ENCODE assay signal across 9 cellular contexts in genomic region chr2:190791347-190791982, GRCh38.
DNase-seq lines count a peak whose midpoint lies in the region; ATAC-seq and TF ChIP-seq lines count a peak whose summit lies in the region.
"Had no signal": no experiment of that assay in that cellular context is flagged by ENCODE, and none has a peak within 500 bp of the region (broad histone marks: within the 10 kb centered on the region; RNA-seq: fewer than 3 reads in every experiment).

No MANE protein-coding gene starts in this region.

- H3K9me3 ChIP-seq in breast epithelium (no peaks in the 10 kb centered on the region), lower lobe of right lung (no peaks in the 10 kb centered on the region), thoracic aorta (no peaks in the 10 kb centered on the region), colonic mucosa (no peaks in the 10 kb centered on the region)

- no peak for TF ChIP-seq CTCF in breast epithelium (IDR thresholded peaks at IDR 0.05)
- TF ChIP-seq CTCF in lower lobe of right lung (IDR thresholded peaks at IDR 0.05): no peak
- no peak for TF ChIP-seq CTCF in thoracic aorta (IDR thresholded peaks at IDR 0.05)
- no peak for TF ChIP-seq CTCF in colonic mucosa (IDR thresholded peaks at IDR 0.05)

- H3K27ac ChIP-seq in breast epithelium (peak overlapping the region; percentile 18 to 48), lower lobe of right lung (no peak overlapping the region), thoracic aorta (no peak overlapping the region), colonic mucosa (no peak overlapping the region)
- H3K27ac ChIP-seq: cardiac muscle cell had no signal

- H3K36me3 ChIP-seq in breast epithelium: no peaks in the 10 kb centered on the region
- H3K36me3 ChIP-seq in lower lobe of right lung: no peaks in the 10 kb centered on the region
- H3K36me3 ChIP-seq in thoracic aorta: no peaks in the 10 kb centered on the region
- H3K36me3 ChIP-seq in colonic mucosa: no peaks in the 10 kb centered on the region
- H3K36me3 ChIP-seq: cardiac muscle cell had no signal

- H3K4me1 ChIP-seq in breast epithelium: no peaks in the 10 kb centered on the region
- peaks cover 30% of the 10 kb centered on the region for H3K4me1 ChIP-seq in lower lobe of right lung
- peaks cover 8 to 13% of the 10 kb centered on the region in 2 donors for H3K4me1 ChIP-seq in thoracic aorta (ENCODE audit: control insufficient read depth in 1 of 2, low read depth in 2 of 2)
- no peaks in the 10 kb centered on the region for H3K4me1 ChIP-seq in colonic mucosa

- intact Hi-C loops in breast epithelium (cut with DNase I; ENCODE audit: low total_unique reads) (no loop called here), lower lobe of right lung (cut with DNase I) (no loop called here), colonic mucosa (cut with DNase I) (no loop called here)

- peak; percentile 70 to 83 for ATAC-seq in lower lobe of right lung
- ATAC-seq in thoracic aorta (ENCODE audit: insufficient number of reproducible peaks, low FRiP score, low read depth): peak; percentile 42

- peak; percentile 75 for DNase-seq in CD1c-positive myeloid dendritic cell (ENCODE audit: extremely low spot score)
- peak; percentile 17 for DNase-seq in NCI-H446 treated with DMSO at 0.1 percent for 48 hours (lab: John Stamatoyannopoulos, UW)
- peak in 1 of 2 donors; percentile 39 for DNase-seq in breast epithelium (ENCODE audit: low spot score in 2 of 2)
- DNase-seq in lower lobe of right lung: no peak
- DNase-seq in thoracic aorta (ENCODE audit: low spot score): peak; percentile 13
- no peak for DNase-seq in NCI-H146 treated with DMSO at 0.1 percent for 48 hours (lab: John Stamatoyannopoulos, UW; ENCODE audit: unreplicated experiment)
- no peak for DNase-seq in SKM-1 (lab: John Stamatoyannopoulos, UW; ENCODE audit: unreplicated experiment)
- DNase-seq in colonic mucosa: no peak

- H3K27me3 ChIP-seq in breast epithelium: no peaks in the 10 kb centered on the region
- H3K27me3 ChIP-seq in lower lobe of right lung (ENCODE audit: low read depth): no peaks in the 10 kb centered on the region
- H3K27me3 ChIP-seq in thoracic aorta (replicated peaks; ENCODE audit: insufficient read depth): no peaks in the 10 kb centered on the region
- H3K27me3 ChIP-seq in colonic mucosa: no peaks in the 10 kb centered on the region
- H3K27me3 ChIP-seq: cardiac muscle cell had no signal

- H3K9ac ChIP-seq in colonic mucosa (ENCODE audit: low read depth in 2 of 2, low read length in 2 of 2): no peak overlapping the region

- no peak for TF ChIP-seq POLR2A in breast epithelium (IDR thresholded peaks at IDR 0.05)

- H3K4me3 ChIP-seq in breast epithelium (peak overlapping the region in 2 of 3 donors; percentile 11 to 36), lower lobe of right lung (no peak overlapping the region), thoracic aorta (no peak overlapping the region), colonic mucosa (no peak overlapping the region)
- H3K4me3 ChIP-seq: cardiac muscle cell had no signal

Comparison
In these comparisons a context has a peak if more than half of its experiments do, and no peak if none do; other contexts are left out.
1. DNase-seq: peak in CD1c-positive myeloid dendritic cell (single experiment), NCI-H446 treated with DMSO at 0.1 percent for 48 hours (single experiment) and thoracic aorta (single experiment); none in lower lobe of right lung (single experiment), NCI-H146 treated with DMSO at 0.1 percent for 48 hours (single experiment), SKM-1 (single experiment) and colonic mucosa (single experiment).
2. H3K27ac ChIP-seq: peak in breast epithelium (2 of 2); none in lower lobe of right lung (single experiment), thoracic aorta (0 of 2) and colonic mucosa (single experiment).
3. H3K4me3 ChIP-seq: peak in breast epithelium (2 of 3); none in lower lobe of right lung (single experiment), thoracic aorta (single experiment) and colonic mucosa (single experiment).